Comparison of ENCODE assay signal across 8 cellular contexts in genomic region chr1:116667577-116668105, GRCh38. TPM values are rescaled to one million over a fixed set of nuclear protein-coding genes. Genes with fewer than 3 reads are reported as not detected.
A peak's percentile ranks its signal among the peaks of the same experiment; 100 is the strongest.
DNase-seq lines count a peak whose midpoint lies in the region; ATAC-seq, FAIRE-seq and TF ChIP-seq lines count a peak whose summit lies in the region.

IGSF3 (minus strand) TSS chr1:116667733; CDS start chr1:116666326, 1,407 bp downstream.

- 0 out of 2 replicates have a peak, but pooled peaks have one; percentile 27 for TF ChIP-seq POLR2A in GM12878 (IDR thresholded peaks at IDR 0.05; ENCODE audit: low read depth, low read length)

- peak within 1 kb of the TSS; percentile 16 for H3K27ac Mint-ChIP-seq in T-helper 1 cell treated with Interleukin-12 subunit alpha and Interleukin-12 subunit beta and Interleukin-4 antibody, amounts not matched to agents 30 μg/mL and 1 μg/mL, for 36 hours

- no peak for TF ChIP-seq CTCF in GM12878 (IDR thresholded peaks at IDR 0.05 in 2 of 3, conservative IDR thresholded peaks at IDR 0.05 in 1 of 3; ENCODE audit: control insufficient read depth in 2 of 3, extremely low read depth in 1 of 3, insufficient read depth in 1 of 3, low read depth in 3 of 3, low read length in 3 of 3)

- H3K36me3 Mint-ChIP-seq in T-helper 1 cell treated with Interleukin-12 subunit alpha and Interleukin-12 subunit beta and Interleukin-4 antibody, amounts not matched to agents 30 μg/mL and 1 μg/mL, for 36 hours (ENCODE audit: low read depth): no peaks in the 10 kb centered on the region

- no peaks in the 10 kb centered on the region for H3K36me3 ChIP-seq in MG63
- no peaks in the 10 kb centered on the region for H3K36me3 ChIP-seq in GM12878 (ENCODE audit: control insufficient read depth in 2 of 2, insufficient read depth in 2 of 2, low read length in 1 of 2)
- peaks cover 6% of the 10 kb centered on the region; the same call in 1 of the 2 replicates for H3K36me3 ChIP-seq in iPS-20b (ENCODE audit: insufficient read depth, low read depth, low read length)

- peaks cover 70% of the 10 kb centered on the region for H3K27me3 Mint-ChIP-seq in T-helper 1 cell treated with Interleukin-12 subunit alpha and Interleukin-12 subunit beta and Interleukin-4 antibody, amounts not matched to agents 30 μg/mL and 1 μg/mL, for 36 hours (ENCODE audit: low read depth)

- H3K9ac ChIP-seq in GM12878 (ENCODE audit: control insufficient read depth, insufficient read depth, low read length) (no peak within 1 kb of the TSS), iPS-20b (ENCODE audit: low read depth, low read length) (peak within 1 kb of the TSS; percentile 65; the same call in 1 of the 2 replicates)

- H3K4me1 ChIP-seq in GM12878 (ENCODE audit: control insufficient read depth, insufficient read depth, low read length) (no peaks in the 10 kb centered on the region), iPS-20b (ENCODE audit: insufficient read depth, low read length) (peaks cover 3% of the 10 kb centered on the region; the same call in 1 of the 2 replicates)

- CTCF ChIA-PET in GM12878 (lab: Yijun Ruan, JAX): interaction anchor here (0.7 to 2.5 kb wide), 8 partner anchors 10 to 529 kb away, joined by 3 to 10 read pairs (median 4); no protein-coding TSS in a partner anchor

- no peaks in the 10 kb centered on the region for H3K79me2 ChIP-seq in GM12878 (ENCODE audit: control insufficient read depth, insufficient read depth, low read length)

- no TSS peak for BruUV-seq in GM12878 (replicated peaks; lab: Mats Ljungman, UMichigan)

- peak within 1 kb of the TSS; percentile 55 for H3K4me3 ChIP-seq in MG63
- H3K4me3 ChIP-seq in GM12878: peak within 1 kb of the TSS; percentile 67
- H3K4me3 ChIP-seq in iPS-20b (ENCODE audit: low read length): peak within 1 kb of the TSS; percentile 87
- H3K4me3 ChIP-seq in skin epidermis: peak within 1 kb of the TSS; percentile 60 to 84 (median 67)

- no peaks in the 10 kb centered on the region for H3K9me3 Mint-ChIP-seq in T-helper 1 cell treated with Interleukin-12 subunit alpha and Interleukin-12 subunit beta and Interleukin-4 antibody, amounts not matched to agents 30 μg/mL and 1 μg/mL, for 36 hours

- H3K4me3 Mint-ChIP-seq in T-helper 1 cell treated with Interleukin-12 subunit alpha and Interleukin-12 subunit beta and Interleukin-4 antibody, amounts not matched to agents 30 μg/mL and 1 μg/mL, for 36 hours: peak within 1 kb of the TSS; percentile 76

- H3K9me3 ChIP-seq in MG63: no peaks in the 10 kb centered on the region
- no peaks in the 10 kb centered on the region for H3K9me3 ChIP-seq in GM12878 (replicated peaks; ENCODE audit: control insufficient read depth, insufficient read depth, low read length)
- no peaks in the 10 kb centered on the region for H3K9me3 ChIP-seq in iPS-20b (ENCODE audit: insufficient read depth, low read depth, low read length)

- H2AFZ ChIP-seq in GM12878 (ENCODE audit: control insufficient read depth, low read depth, low read length): peak within 1 kb of the TSS; percentile 38; the same call in 1 of the 2 replicates

- FAIRE-seq in GM12878 (lab: Jason Lieb, UNC): no peak

- H4K20me1 ChIP-seq in GM12878 (ENCODE audit: control insufficient read depth, insufficient read depth): no peaks in the 10 kb centered on the region

- H3K4me1 Mint-ChIP-seq in T-helper 1 cell treated with Interleukin-12 subunit alpha and Interleukin-12 subunit beta and Interleukin-4 antibody, amounts not matched to agents 30 μg/mL and 1 μg/mL, for 36 hours (ENCODE audit: low read depth): peaks cover 8% of the 10 kb centered on the region

- TF ChIP-seq EP300 in GM12878 (IDR thresholded peaks at IDR 0.05; ENCODE audit: borderline replicate concordance in 1 of 2, control insufficient read depth in 1 of 2, low read depth in 2 of 2, low read length in 2 of 2): no peak

- POLR2A ChIA-PET in GM12878 (lab: Charles Lee): interaction anchor here (0.5 to 1.4 kb wide), 8 partner anchors 9 to 423 kb away, joined by 3 to 4 read pairs (median 3); no protein-coding TSS in a partner anchor

- SMC1A ChIA-PET in GM12878 (lab: Charles Lee; ENCODE audit: uncharacterized antibody, unreplicated experiment): interaction anchor here (0.9 to 1.5 kb wide), 3 partner anchors 9 to 244 kb away, joined by 3 read pairs; no protein-coding TSS in a partner anchor

- DNase-seq in activated CD4-positive, alpha-beta T cell treated with anti-CD3 and anti-CD28 coated beads for 24 hours (ENCODE audit: low read depth in 2 of 2): peak; percentile 24 to 43
- no peak for DNase-seq in activated CD4-positive, alpha-beta T cell treated with anti-CD3 and anti-CD28 coated beads for 1 hour
- DNase-seq in MG63 (peak; percentile 82), GM12878 (ENCODE audit: low read depth, low spot score) (no peak)

- no peak within 1 kb of the TSS for H3K27ac ChIP-seq in GM12878 (ENCODE audit: control insufficient read depth, insufficient read depth)
- H3K27ac ChIP-seq in iPS-20b (ENCODE audit: low read length): no peak within 1 kb of the TSS
- H3K27ac ChIP-seq in skin epidermis: peak within 1 kb of the TSS in 20 of 21 experiments; percentile 53 to 88 (median 76)

- H3K4me2 ChIP-seq in GM12878 (ENCODE audit: control insufficient read depth, insufficient read depth): peak within 1 kb of the TSS; percentile 48

- WGBS in GM12878 (ENCODE audit: insufficient coverage, insufficient replicate concordance, low lambda C conversion rate, missing lambda C conversion rate): 10% methylated on average over 29 of the region's 58 CpGs

- intact Hi-C loops in GM12878 (cut with micrococcal nuclease; ENCODE audit: unreplicated experiment): no loop called here

- in situ Hi-C loops in GM12878 (cut with MboI): no loop called here

- ATAC-seq in GM12878 (peak; percentile 84), GM21367 (IDR thresholded peaks at IDR 0.05; ENCODE audit: unreplicated experiment) (no peak)

- RAD21 ChIA-PET in GM12878 (lab: Charles Lee; ENCODE audit: unreplicated experiment): interaction anchor here (0.6 to 8.0 kb wide), 10 partner anchors 9 to 566 kb away, joined by 3 to 100 read pairs (median 4); partner anchors contain the start of gene CD58

- TF ChIP-seq RAD21 in GM12878 (IDR thresholded peaks at IDR 0.05; ENCODE audit: insufficient read depth, low read depth, low read length): no peak

- peaks cover 24% of the 10 kb centered on the region for H3K27me3 ChIP-seq in MG63
- H3K27me3 ChIP-seq in GM12878 (replicated peaks in 1 of 2; ENCODE audit: control insufficient read depth in 2 of 2, insufficient read depth in 2 of 2, low read length in 1 of 2): peaks cover 0 to 12% of the 10 kb centered on the region in 2 experiments; a peak in 2 of 4 replicates
- peaks cover 22% of the 10 kb centered on the region for H3K27me3 ChIP-seq in iPS-20b (ENCODE audit: insufficient read depth, low read length)

TF ChIP-seq in GM12878, 131 proteins besides CTCF, POLR2A, EP300 and RAD21 (continues in another document):
- TF ChIP-seq CBFB (IDR thresholded peaks at IDR 0.05; ENCODE audit: low read depth): no peak
- TF ChIP-seq BHLHE40 (IDR thresholded peaks at IDR 0.05; ENCODE audit: borderline replicate concordance in 1 of 2, low read depth in 2 of 2, low read length in 1 of 2): peak in 1 of 2 experiments; percentile 59; a peak in 1 of 4 replicates
- TF ChIP-seq NR2F1 (conservative IDR thresholded peaks at IDR 0.05): peak; percentile 28
- TF ChIP-seq CREM (IDR thresholded peaks at IDR 0.05; ENCODE audit: low read depth): no peak
- TF ChIP-seq MXI1 (IDR thresholded peaks at IDR 0.05; ENCODE audit: low read depth, low read length): no peak
- no peak for TF ChIP-seq IRF4 (IDR thresholded peaks at IDR 0.05; ENCODE audit: low read depth, low read length)
- 0 out of 2 replicates have a peak, but pooled peaks have one; percentile 40 for TF ChIP-seq DPF2 (IDR thresholded peaks at IDR 0.05)
- TF ChIP-seq RCOR1 (conservative IDR thresholded peaks at IDR 0.05; ENCODE audit: low read depth, low read length): no peak
- no peak for TF ChIP-seq NR2C1 (IDR thresholded peaks at IDR 0.05)
- no peak for TF ChIP-seq USF2 (IDR thresholded peaks at IDR 0.05; ENCODE audit: borderline replicate concordance, low read depth, low read length)
- no peak for TF ChIP-seq MYC (IDR thresholded peaks at IDR 0.05; ENCODE audit: insufficient read depth, insufficient read length, insufficient replicate concordance, low read length, severe bottlenecking)
- TF ChIP-seq CREB1 (IDR thresholded peaks at IDR 0.05; ENCODE audit: low read depth): no peak
- TF ChIP-seq PML (IDR thresholded peaks at IDR 0.05; ENCODE audit: low read length): no peak
- TF ChIP-seq CBX3 (IDR thresholded peaks at IDR 0.05; ENCODE audit: borderline replicate concordance, low read depth): no peak

RNA-seq across cellular contexts. Expression of gene IGSF3, which starts in this region (rescaled TPM):
- total RNA-seq in MG63 (2014; rRNA removed; shearing (Covaris generic); ENCODE audit: low replicate concordance): 4.6 and 5.0 TPM in 2 replicates
- 36.7 and 39.8 TPM in 2 replicates for total RNA-seq in GM12878 (2013; cell fraction: nucleolus; rRNA removed)
- total RNA-seq in GM12878 (2014; rRNA removed) (16.4 and 16.5 TPM in 2 replicates), GM12878 (2014; rRNA removed; fragmentation: Illumina TruSeq; extraction: Trizol) (10.4 and 10.9 TPM in 2 replicates), GM12878 (2021) (18.0 and 20.4 TPM in 2 replicates)
- 0.66 TPM for polyA plus RNA-seq in GM12878 (2011; ENCODE audit: low read depth)
- polyA plus RNA-seq in GM12878 (2011; rRNA removed) (6.3 and 8.7 TPM in 2 replicates), GM12878 (2014; fragmentation: Illumina TruSeq; extraction: Trizol) (11.7 and 12.6 TPM in 2 replicates), GM12878 (2014; fragmentation: Nextera tagmentation; extraction: Ambion mirVana) (1 to 10 TPM; 1.4 to 2.3 TPM), GM12878 (2014; rRNA removed) (12.2 and 13.7 TPM in 2 replicates), GM12878 (2016; fragmentation: Nextera tagmentation; extraction: Ambion mirVana) (1 to 10 TPM; 3.4 to 5.0 TPM)
- 9.6 and 10.6 TPM in 2 replicates for polyA plus RNA-seq in GM12878 (2011; cell fraction: cytosol; rRNA removed)
- 9.5 and 11.0 TPM in 2 replicates for polyA plus RNA-seq in GM12878 (2011; cell fraction: nucleus; rRNA removed)
- polyA plus RNA-seq in GM12878 (2012): 0.92 and 1.3 TPM in 2 replicates
- polyA minus RNA-seq in GM12878 (2011; rRNA and poly(A)+ RNA removed): 11.1 and 21.7 TPM in 2 replicates
- polyA minus RNA-seq in GM12878 (2011; cell fraction: cytosol; rRNA and poly(A)+ RNA removed): 4.8 and 6.0 TPM in 2 replicates
- polyA minus RNA-seq in GM12878 (2011; cell fraction: nucleus; rRNA and poly(A)+ RNA removed): 6.0 and 7.7 TPM in 2 replicates

Comparison
In these comparisons a context has a peak if more than half of its experiments do, and no peak if none do; other contexts are left out.
1. DNase-seq: peak in activated CD4-positive, alpha-beta T cell treated with anti-CD3 and anti-CD28 coated beads for 24 hours (2 of 2) and MG63 (single experiment); none in activated CD4-positive, alpha-beta T cell treated with anti-CD3 and anti-CD28 coated beads for 1 hour (single experiment) and GM12878 (single experiment).
2. H3K27ac ChIP-seq: peak in skin epidermis (20 of 21); none in GM12878 (single experiment) and iPS-20b (single experiment).
3. Peak in every context shown above with its lines, with median percentiles within 50 percentile points of each other: H3K4me3 ChIP-seq.